4 cellular contexts compared by ENCODE assay signal in genomic region chr16:2578905-2579304, GRCh38. TPM values are rescaled to one million over a fixed set of nuclear protein-coding genes. Genes with fewer than 3 reads are reported as not detected.
"Had no signal": no experiment of that assay in that cellular context is flagged by ENCODE, and none has a peak within 500 bp of the region (broad histone marks: within the 10 kb centered on the region; RNA-seq: fewer than 3 reads in every experiment).

No MANE protein-coding gene starts in this region.

RNA-seq across cellular contexts. Expression of gene CEMP1, which starts 47.7 kb away (rescaled TPM):
- total RNA-seq: hepatocyte, kidney epithelial cell, left ventricle myocardium inferior, mesenteric fat pad had no signal
